8 cellular contexts compared by ENCODE assay signal in the genomic region with DNA sequence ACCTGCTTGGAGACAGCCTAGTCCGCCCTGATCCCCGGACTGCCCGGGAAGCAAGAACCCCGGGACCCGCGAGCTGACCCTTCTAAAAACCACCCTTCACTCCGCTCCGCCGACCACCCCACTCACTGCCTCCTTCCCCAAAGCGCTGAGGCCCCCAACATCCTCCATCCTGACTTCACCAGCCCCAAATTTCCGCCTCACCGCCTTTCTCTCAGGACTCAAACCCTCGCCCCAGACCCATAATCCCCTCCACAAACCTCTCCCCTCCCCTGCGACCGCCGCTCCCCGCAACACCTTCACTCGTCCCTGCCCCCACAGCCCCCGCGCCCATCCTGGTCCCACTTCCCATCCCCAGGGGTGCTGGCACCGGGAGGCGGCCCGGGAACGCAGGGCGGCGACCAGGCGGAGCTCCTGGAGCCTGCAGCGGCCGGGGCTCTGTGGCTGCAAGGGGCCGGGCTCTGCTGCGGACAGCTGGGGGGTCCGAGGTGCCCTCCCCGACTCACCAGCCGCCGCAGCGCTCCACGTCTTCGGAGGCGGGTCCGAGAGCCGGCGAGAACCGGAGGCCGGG. TPM values are rescaled to one million over a fixed set of nuclear protein-coding genes. Genes with fewer than 3 reads are reported as not detected.
DNase-seq lines count a peak whose midpoint lies in the region; ATAC-seq, FAIRE-seq and TF ChIP-seq lines count a peak whose summit lies in the region.

No MANE protein-coding gene starts in this region.

- 1% methylated on average over 30 of the region's 44 CpGs for WGBS in K562 (ENCODE audit: insufficient coverage, low coverage, missing lambda C conversion rate)

- CTCF ChIA-PET in K562 (lab: Yijun Ruan, JAX; ENCODE audit: low intra/inter-chr PET ratio): no interaction called here

- peaks cover 10 to 20% of the 10 kb centered on the region in 2 experiments for H3K4me1 ChIP-seq in K562 (replicated peaks in 1 of 2; ENCODE audit: control insufficient read depth in 2 of 2, insufficient read depth in 2 of 2, low read length in 2 of 2)
- H3K4me1 ChIP-seq in keratinocyte (ENCODE audit: control insufficient read depth, extremely low read depth, insufficient read depth, low read length): peaks cover 11% of the 10 kb centered on the region

- TF ChIP-seq POLR2A in K562 (conservative IDR thresholded peaks at IDR 0.05): no peak; the same call in 1 of the 2 replicates

- H3K27ac Mint-ChIP-seq in stimulated activated naive CD8-positive, alpha-beta T cell treated with anti-CD3 and anti-CD28 coated beads, Interleukin-15, amount 100 ng/mL, for 72 hours: peak overlapping the region; percentile 41 to 86

- H3K4me1 Mint-ChIP-seq in stimulated activated naive CD8-positive, alpha-beta T cell treated with anti-CD3 and anti-CD28 coated beads, Interleukin-15, amount 100 ng/mL, for 72 hours: peaks cover 23% of the 10 kb centered on the region

- no peak for TF ChIP-seq EP300 in K562 (IDR thresholded peaks at IDR 0.05; ENCODE audit: low read length)

- H3K4me3 Mint-ChIP-seq in stimulated activated naive CD8-positive, alpha-beta T cell treated with anti-CD3 and anti-CD28 coated beads, Interleukin-15, amount 100 ng/mL, for 72 hours: peak overlapping the region; percentile 87 to 91

- H3K9me3 ChIP-seq in K562 (replicated peaks; ENCODE audit: control insufficient read depth, insufficient read depth, low read depth, low read length) (no peaks in the 10 kb centered on the region), keratinocyte (ENCODE audit: control insufficient read depth, low read depth, low read length) (no peaks in the 10 kb centered on the region)

- H3K27ac ChIP-seq in K562 (ENCODE audit: extremely low read depth, low read depth, low read length) (peak overlapping the region; percentile 80), keratinocyte (ENCODE audit: control insufficient read depth, insufficient read depth, low read length) (peak overlapping the region; percentile 53)

- no peak for TF ChIP-seq CTCF in K562 (IDR thresholded peaks at IDR 0.05 in 2 of 3, conservative IDR thresholded peaks at IDR 0.05 in 1 of 3; ENCODE audit: insufficient read depth in 2 of 3, low read depth in 1 of 3, low read length in 3 of 3)
- TF ChIP-seq CTCF in keratinocyte (optimal IDR thresholded peaks at IDR 0.05 in 1 of 3, IDR thresholded peaks at IDR 0.05 in 1 of 3, conservative IDR thresholded peaks at IDR 0.05 in 1 of 3; ENCODE audit: extremely low read depth in 1 of 3, insufficient read depth in 2 of 3, low read length in 3 of 3): no peak

- no TSS peak for BruUV-seq in K562 (replicated peaks; lab: Mats Ljungman, UMichigan)

- DNase-seq in EL: peak; percentile 27
- peak; percentile 22 for DNase-seq in HT1080 (ENCODE audit: low read depth)
- DNase-seq in K562 (ENCODE audit: extremely low read depth in 1 of 4, low spot score in 3 of 4): peak in 3 of 4 experiments; percentile 17 to 36 (median 31)
- DNase-seq in keratinocyte (ENCODE audit: low read depth, low spot score): no peak
- no peak for DNase-seq in stimulated activated naive CD8-positive, alpha-beta T cell treated with anti-CD3 and anti-CD28 coated beads, Interleukin-15, amount 100 ng/mL, for 72 hours
- no peak for DNase-seq in DMS153 (lab: John Stamatoyannopoulos, UW)
- DNase-seq in stimulated activated naive CD4-positive, alpha-beta T cell (lab: John Stamatoyannopoulos, UW): no peak

- H3K36me3 ChIP-seq in K562 (ENCODE audit: control insufficient read depth, insufficient read depth, low read length) (peaks cover 7% of the 10 kb centered on the region; the same call in 1 of the 3 replicates), keratinocyte (ENCODE audit: control insufficient read depth in 2 of 2, extremely low read depth in 1 of 2, insufficient read depth in 2 of 2, low read length in 2 of 2) (peaks cover 0 to 2% of the 10 kb centered on the region in 2 experiments)

- ATAC-seq in K562 (no peak; the same call in 2 of the 3 replicates), HG02759 (IDR thresholded peaks at IDR 0.05; ENCODE audit: unreplicated experiment) (no peak)
- ATAC-seq in stimulated activated naive CD8-positive, alpha-beta T cell treated with anti-CD3 and anti-CD28 coated beads, Interleukin-15, amount 100 ng/mL, for 72 hours: peak; percentile 2

- peak in 1 of 2 experiments; percentile 17; a peak in 1 of 4 replicates for TF ChIP-seq RAD21 in K562 (CRISPR knock-in tag; conservative IDR thresholded peaks at IDR 0.05 in 1 of 2, IDR thresholded peaks at IDR 0.05 in 1 of 2)

- in situ Hi-C loops in K562 (cut with MboI): no loop called here

- H4K20me1 ChIP-seq in K562 (replicated peaks; ENCODE audit: control insufficient read depth, insufficient read depth, low read length): no peaks in the 10 kb centered on the region
- H4K20me1 ChIP-seq in keratinocyte (ENCODE audit: control insufficient read depth, extremely low read depth, insufficient read depth, low read length): no peaks in the 10 kb centered on the region

- peak overlapping the region; percentile 85 for H2AFZ ChIP-seq in K562 (ENCODE audit: low read depth, low read length)
- peak overlapping the region; percentile 85 for H2AFZ ChIP-seq in keratinocyte (ENCODE audit: control insufficient read depth, low read length)

- H3K4me3 ChIP-seq in K562 (peak overlapping the region; percentile 89), keratinocyte (ENCODE audit: control insufficient read depth in 2 of 3, extremely low read depth in 1 of 3, insufficient read depth in 2 of 3, low read depth in 1 of 3, low read length in 3 of 3) (peak overlapping the region; percentile 80 to 93 (median 92))

- H3K27me3 Mint-ChIP-seq in stimulated activated naive CD8-positive, alpha-beta T cell treated with anti-CD3 and anti-CD28 coated beads, Interleukin-15, amount 100 ng/mL, for 72 hours: no peaks in the 10 kb centered on the region

- peaks cover 0 to 5% of the 10 kb centered on the region in 2 donors for H3K9me3 Mint-ChIP-seq in stimulated activated naive CD8-positive, alpha-beta T cell treated with anti-CD3 and anti-CD28 coated beads, Interleukin-15, amount 100 ng/mL, for 72 hours

- no peaks in the 10 kb centered on the region for H3K9me1 ChIP-seq in K562 (ENCODE audit: control insufficient read depth, insufficient read depth, low read length)
- no peaks in the 10 kb centered on the region for H3K9me1 ChIP-seq in keratinocyte (ENCODE audit: control insufficient read depth, extremely low read depth, insufficient read depth, low read length)

- intact Hi-C loops in K562 (cut with micrococcal nuclease): loop anchor here (5.0 kb wide), 1 partner anchor 39 kb away; no protein-coding TSS in a partner anchor

- H3K79me2 ChIP-seq in K562 (ENCODE audit: control insufficient read depth, insufficient read depth, low read length) (peaks cover 37% of the 10 kb centered on the region), keratinocyte (ENCODE audit: control insufficient read depth, insufficient read depth, low read length) (peaks cover 11% of the 10 kb centered on the region)

- peak overlapping the region; percentile 92 for H3K4me2 ChIP-seq in K562 (ENCODE audit: insufficient read depth, low read length)
- peak overlapping the region; percentile 95 for H3K4me2 ChIP-seq in keratinocyte (ENCODE audit: control insufficient read depth, extremely low read depth, insufficient read depth, low read depth, low read length)

- dilution Hi-C loops in keratinocyte (cut with MboI; ENCODE audit: extremely low pct_ligation_motif_present, low sequenced_read_pairs): no loop called here

- POLR2A ChIA-PET in K562 (lab: Yijun Ruan, JAX): interaction anchor here (0.6 to 1.9 kb wide), 9 partner anchors 9 to 286 kb away, joined by 3 to 17 read pairs (median 4); partner anchors contain the start of gene ABHD5

- FAIRE-seq in K562 (lab: Jason Lieb, UNC) (no peak), keratinocyte (lab: Jason Lieb, UNC) (no peak)

- H3K27me3 ChIP-seq in K562 (ENCODE audit: control insufficient read depth in 2 of 2, insufficient read depth in 2 of 2, low read length in 2 of 2): no peaks in the 10 kb centered on the region
- no peaks in the 10 kb centered on the region for H3K27me3 ChIP-seq in keratinocyte (ENCODE audit: control insufficient read depth, extremely low read depth, insufficient read depth, low read length)

- H3K9ac ChIP-seq in K562 (ENCODE audit: insufficient read depth in 1 of 2, low read depth in 2 of 2, low read length in 2 of 2): peak overlapping the region; percentile 76 to 96
- H3K9ac ChIP-seq in keratinocyte (ENCODE audit: control insufficient read depth, extremely low read depth, insufficient read depth, low read length): peak overlapping the region; percentile 86

RNA-seq across cellular contexts. Expression of gene ANO10, which starts 0.3 kb away (rescaled TPM):
- total RNA-seq in HT1080 (2014; rRNA removed; shearing (Covaris generic)): 17.8 and 22.8 TPM in 2 replicates
- polyA plus RNA-seq in HT1080 (2015; cell fraction: cytosol; rRNA removed): 17.8 and 25.6 TPM in 2 replicates
- polyA plus RNA-seq in HT1080 (2015; cell fraction: nucleus; rRNA removed): 37.5 and 41.3 TPM in 2 replicates
- 97.9 and 159 TPM in 2 replicates for total RNA-seq in K562 (2011; cell fraction: chromatin; rRNA removed; ENCODE audit: low replicate concordance)
- total RNA-seq in K562 (2011; cell fraction: nucleolus; rRNA removed): 79.0 and 95.4 TPM in 2 replicates
- 95.5 and 111 TPM in 2 replicates for total RNA-seq in K562 (2011; cell fraction: nucleoplasm; rRNA removed)
- 27.2 and 27.9 TPM in 2 replicates for total RNA-seq in K562 (2014; rRNA removed)
- 36.3 and 42.8 TPM in 2 replicates for total RNA-seq in K562 (2014; rRNA removed; fragmentation: Illumina TruSeq; extraction: Trizol)
- total RNA-seq in K562 (2015; rRNA removed; fragmentation: Illumina TruSeq; extraction: Trizol): 32.3 and 36.3 TPM in 2 replicates
- total RNA-seq in K562 (2021): 41.3 and 41.7 TPM in 2 replicates
- 44.9 and 46.0 TPM in 2 replicates for polyA plus RNA-seq in K562 (2011; rRNA removed)
- polyA plus RNA-seq in K562 (2011; cell fraction: cytosol; rRNA removed): 22.8 and 42.5 TPM in 2 replicates
- 16.3 and 23.3 TPM in 2 replicates for polyA plus RNA-seq in K562 (2011; cell fraction: nucleus; rRNA removed)
- 32.9 and 41.8 TPM in 2 replicates for polyA plus RNA-seq in K562 (2012)
- polyA plus RNA-seq in K562 (2014; fragmentation: Illumina TruSeq; extraction: Trizol): 33.1 and 34.8 TPM in 2 replicates
- 10 to 100 TPM in 1 of 2 experiments, 1 to 10 TPM in 1; 6.4 to 14.2 TPM for polyA plus RNA-seq in K562 (2014; fragmentation: Nextera tagmentation; extraction: Ambion mirVana)
- polyA plus RNA-seq in K562 (2014; rRNA removed): 25.7 and 27.5 TPM in 2 replicates
- 71.7 and 92.2 TPM in 2 replicates for polyA minus RNA-seq in K562 (2011; rRNA and poly(A)+ RNA removed)
- 22.3 and 28.8 TPM in 2 replicates for polyA minus RNA-seq in K562 (2011; cell fraction: cytosol; rRNA and poly(A)+ RNA removed)
- polyA minus RNA-seq in K562 (2011; cell fraction: nucleus; rRNA and poly(A)+ RNA removed): 44.7 and 71.0 TPM in 2 replicates
- 32.7 to 48.8 TPM (median 37.0 TPM) in 3 replicates for polyA plus RNA-seq in keratinocyte
- polyA plus RNA-seq in keratinocyte (2011; ENCODE audit: low read depth): 109 TPM
- polyA plus RNA-seq in keratinocyte (2011; cell fraction: cytosol; rRNA removed): 20.1 and 30.9 TPM in 2 replicates
- polyA plus RNA-seq in keratinocyte (2011; cell fraction: nucleus; rRNA removed): 53.1 and 58.7 TPM in 2 replicates
- polyA plus RNA-seq in keratinocyte (2012; ENCODE audit: low replicate concordance): 29.4 and 34.6 TPM in 2 replicates
- polyA minus RNA-seq in keratinocyte: 23.7 to 51.6 TPM (median 45.6 TPM) in 3 replicates
- polyA minus RNA-seq in keratinocyte (2011; cell fraction: cytosol; rRNA and poly(A)+ RNA removed): 24.4 TPM
- polyA minus RNA-seq in keratinocyte (2011; cell fraction: nucleus; rRNA and poly(A)+ RNA removed): 47.3 and 88.8 TPM in 2 replicates

Comparison
In these comparisons a context has a peak if more than half of its experiments do, and no peak if none do; other contexts are left out.
1. DNase-seq: peak in EL (single experiment), HT1080 (single experiment) and K562 (3 of 4); none in keratinocyte (single experiment), stimulated activated naive CD8-positive, alpha-beta T cell treated with anti-CD3 and anti-CD28 coated beads, Interleukin-15, amount 100 ng/mL, for 72 hours (0 of 2), DMS153 (single experiment) and stimulated activated naive CD4-positive, alpha-beta T cell (0 of 6).